Comparison of ENCODE assay signal across 8 cellular contexts in the genomic region with DNA sequence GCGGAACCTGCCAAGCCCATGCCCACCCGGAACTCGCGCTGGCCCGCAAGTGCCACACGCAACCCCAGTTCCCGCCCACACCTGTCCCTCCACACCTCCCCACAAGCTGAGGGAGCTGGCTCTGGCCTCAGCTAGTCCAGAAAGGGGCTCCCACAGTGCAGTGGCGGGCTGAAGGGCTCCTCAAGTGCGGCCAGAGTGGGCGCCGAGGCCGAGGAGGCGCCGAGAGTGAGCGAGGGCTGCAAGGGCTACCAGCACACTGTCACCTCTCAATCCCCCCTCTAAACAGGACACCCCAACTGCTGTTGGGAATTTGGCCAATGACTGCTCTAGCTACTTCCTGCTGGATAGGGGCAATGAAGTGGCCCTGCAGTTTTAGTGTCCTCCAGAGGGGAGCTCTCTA. TPM values are rescaled to one million over a fixed set of nuclear protein-coding genes. Genes with fewer than 3 reads are reported as not detected.
DNase-seq lines count a peak whose midpoint lies in the region; ATAC-seq and TF ChIP-seq lines count a peak whose summit lies in the region.
"Not testable (repeated sequence)": the region's sequence is repeated elsewhere in the genome, so short reads cannot be mapped to it uniquely, and the experiment has no call there.

No MANE protein-coding gene starts in this region.

- H3K36me3 Mint-ChIP-seq in activated CD4-positive, alpha-beta T cell treated with anti-CD3 and anti-CD28 coated beads for 36 hours (ENCODE audit: low read depth): peaks cover 33% of the 10 kb centered on the region
- peaks cover 32% of the 10 kb centered on the region for H3K36me3 Mint-ChIP-seq in activated T-helper 1 cell treated with anti-CD3 and anti-CD28 coated beads, Interleukin-12 subunit alpha, Interleukin-12 subunit beta, Interleukin-2, Interleukin-4 antibody, amounts not matched to agents 30 ng/mL and 10 ng/mL and 1 ng/mL, durations not matched to agents 14 hours and 24 hours and 36 hours (ENCODE audit: low read depth)
- H3K36me3 Mint-ChIP-seq in activated naive CD8-positive, alpha-beta T cell treated with anti-CD3 and anti-CD28 coated beads, Interleukin-2, amount 50 U/mL, for 24 hours (ENCODE audit: low read depth): peaks cover 27% of the 10 kb centered on the region
- H3K36me3 Mint-ChIP-seq in mesothelial cell of epicardium: peaks cover 22% of the 10 kb centered on the region

- H3K27ac ChIP-seq in BLaER1 treated with 17β-estradiol and CSF1 and Interleukin-3, amounts not matched to agents 10 nM and 100 nM: peak overlapping the region in 10 of 11 experiments; percentile 58 to 70 (median 68); a peak in 19 of 22 replicates
- H3K27ac ChIP-seq in HL-60 (replicated peaks): peak overlapping the region; percentile 57
- not testable (repeated sequence) for H3K27ac ChIP-seq in OCI-LY3 (ENCODE audit: low read length)

- peaks cover 0 to 47% (median 39%) of the 10 kb centered on the region in 11 experiments; a peak in 20 of 22 replicates for H3K36me3 ChIP-seq in BLaER1 treated with 17β-estradiol and CSF1 and Interleukin-3, amounts not matched to agents 10 nM and 100 nM
- H3K36me3 ChIP-seq in OCI-LY3 (replicated peaks; ENCODE audit: low read depth, low read length): peaks cover 16% of the 10 kb centered on the region

- not testable (repeated sequence) for H4K20me1 ChIP-seq in BLaER1 treated with 17β-estradiol and CSF1 and Interleukin-3, amounts not matched to agents 10 nM and 100 nM
- H4K20me1 ChIP-seq in OCI-LY3 (ENCODE audit: insufficient read depth, low read length): peaks cover 54% of the 10 kb centered on the region

- TF ChIP-seq CTCF in HL-60 (IDR thresholded peaks at IDR 0.05; ENCODE audit: insufficient read depth, low read length); OCI-LY3 (IDR thresholded peaks at IDR 0.05; ENCODE audit: low read depth, low read length); mesothelial cell of epicardium (IDR thresholded peaks at IDR 0.05; ENCODE audit: unreplicated experiment): not testable (repeated sequence)

- peaks cover 92% of the 10 kb centered on the region for H3K79me2 ChIP-seq in OCI-LY3 (ENCODE audit: low read length)

- CTCF ChIA-PET in activated CD4-positive, alpha-beta T cell treated with anti-CD3 and anti-CD28 coated beads for 36 hours (lab: Charles Lee): interaction anchor here (1.3 kb wide), 1 partner anchor 73 kb away, joined by 6 read pairs; the partner anchor contains the start of gene ZCCHC4

- not testable (repeated sequence) for DNase-seq in HL-60 (ENCODE audit: low read depth in 1 of 2, low spot score in 1 of 2); activated CD4-positive, alpha-beta T cell treated with anti-CD3 and anti-CD28 coated beads for 36 hours; activated T-helper 1 cell treated with anti-CD3 and anti-CD28 coated beads, Interleukin-12 subunit alpha, Interleukin-12 subunit beta, Interleukin-2, Interleukin-4 antibody, amounts not matched to agents 30 ng/mL and 10 ng/mL and 1 ng/mL, durations not matched to agents 14 hours and 24 hours and 36 hours (ENCODE audit: low spot score); activated naive CD8-positive, alpha-beta T cell treated with anti-CD3 and anti-CD28 coated beads, Interleukin-2, amount 50 U/mL, for 24 hours; mesothelial cell of epicardium (ENCODE audit: low spot score in 2 of 2, unreplicated experiment in 2 of 2); stimulated activated naive CD8-positive, alpha-beta T cell treated with anti-CD3 and anti-CD28 coated beads, Interleukin-15, amount 100 ng/mL, for 72 hours

- peaks cover 34 to 60% (median 38%) of the 10 kb centered on the region in 10 experiments for H3K4me1 ChIP-seq in BLaER1 treated with 17β-estradiol and CSF1 and Interleukin-3, amounts not matched to agents 10 nM and 100 nM
- H3K4me1 ChIP-seq in OCI-LY3 (ENCODE audit: low read length): peaks cover 25% of the 10 kb centered on the region

- peaks cover 22 to 73% (median 65%) of the 10 kb centered on the region in 11 experiments; a peak in 21 of 22 replicates for H3K9me3 ChIP-seq in BLaER1 treated with 17β-estradiol and CSF1 and Interleukin-3, amounts not matched to agents 10 nM and 100 nM (replicated peaks in 1 of 11)
- H3K9me3 ChIP-seq in OCI-LY3 (ENCODE audit: insufficient read depth, low read length): not testable (repeated sequence)

- H3K27ac Mint-ChIP-seq in activated CD4-positive, alpha-beta T cell treated with anti-CD3 and anti-CD28 coated beads for 36 hours; activated T-helper 1 cell treated with anti-CD3 and anti-CD28 coated beads, Interleukin-12 subunit alpha, Interleukin-12 subunit beta, Interleukin-2, Interleukin-4 antibody, amounts not matched to agents 30 ng/mL and 10 ng/mL and 1 ng/mL, durations not matched to agents 14 hours and 24 hours and 36 hours; activated naive CD8-positive, alpha-beta T cell treated with anti-CD3 and anti-CD28 coated beads, Interleukin-2, amount 50 U/mL, for 24 hours: not testable (repeated sequence)
- peak overlapping the region; percentile 68 for H3K27ac Mint-ChIP-seq in mesothelial cell of epicardium
- H3K27ac Mint-ChIP-seq in stimulated activated naive CD8-positive, alpha-beta T cell treated with anti-CD3 and anti-CD28 coated beads, Interleukin-15, amount 100 ng/mL, for 72 hours: peak overlapping the region in 1 of 2 donors; percentile 50

- not testable (repeated sequence) for H3K9me3 Mint-ChIP-seq in activated CD4-positive, alpha-beta T cell treated with anti-CD3 and anti-CD28 coated beads for 36 hours (ENCODE audit: low read depth)
- peaks cover 26% of the 10 kb centered on the region for H3K9me3 Mint-ChIP-seq in activated T-helper 1 cell treated with anti-CD3 and anti-CD28 coated beads, Interleukin-12 subunit alpha, Interleukin-12 subunit beta, Interleukin-2, Interleukin-4 antibody, amounts not matched to agents 30 ng/mL and 10 ng/mL and 1 ng/mL, durations not matched to agents 14 hours and 24 hours and 36 hours
- H3K9me3 Mint-ChIP-seq in activated naive CD8-positive, alpha-beta T cell treated with anti-CD3 and anti-CD28 coated beads, Interleukin-2, amount 50 U/mL, for 24 hours: peaks cover 11% of the 10 kb centered on the region
- H3K9me3 Mint-ChIP-seq in mesothelial cell of epicardium: peaks cover 18% of the 10 kb centered on the region
- peaks cover 1 to 10% of the 10 kb centered on the region in 2 donors for H3K9me3 Mint-ChIP-seq in stimulated activated naive CD8-positive, alpha-beta T cell treated with anti-CD3 and anti-CD28 coated beads, Interleukin-15, amount 100 ng/mL, for 72 hours

- intact Hi-C loops in activated CD4-positive, alpha-beta T cell treated with anti-CD3 and anti-CD28 coated beads for 36 hours (cut with DNase I, micrococcal nuclease): loop anchor here in 1 of 2 experiments (10.0 kb wide), 2 partner anchors 1625 to 1755 kb away; partner anchors contain the start of gene STIM2
- intact Hi-C loops in activated T-helper 1 cell treated with anti-CD3 and anti-CD28 coated beads, Interleukin-12 subunit alpha, Interleukin-12 subunit beta, Interleukin-2, Interleukin-4 antibody, amounts not matched to agents 30 ng/mL and 10 ng/mL and 1 ng/mL, durations not matched to agents 14 hours and 24 hours and 36 hours (cut with micrococcal nuclease): loop anchor here (10.0 kb wide), 2 partner anchors 625 to 675 kb away; partner anchors contain the start of genes SEL1L3 and SMIM20

- POLR2A ChIA-PET in activated CD4-positive, alpha-beta T cell treated with anti-CD3 and anti-CD28 coated beads for 36 hours (lab: Charles Lee): not testable (repeated sequence)

- H3K4me1 Mint-ChIP-seq in activated CD4-positive, alpha-beta T cell treated with anti-CD3 and anti-CD28 coated beads for 36 hours: peaks cover 49% of the 10 kb centered on the region
- peaks cover 51% of the 10 kb centered on the region for H3K4me1 Mint-ChIP-seq in activated T-helper 1 cell treated with anti-CD3 and anti-CD28 coated beads, Interleukin-12 subunit alpha, Interleukin-12 subunit beta, Interleukin-2, Interleukin-4 antibody, amounts not matched to agents 30 ng/mL and 10 ng/mL and 1 ng/mL, durations not matched to agents 14 hours and 24 hours and 36 hours (ENCODE audit: low read depth)
- peaks cover 58% of the 10 kb centered on the region for H3K4me1 Mint-ChIP-seq in activated naive CD8-positive, alpha-beta T cell treated with anti-CD3 and anti-CD28 coated beads, Interleukin-2, amount 50 U/mL, for 24 hours
- H3K4me1 Mint-ChIP-seq in mesothelial cell of epicardium: peaks cover 27% of the 10 kb centered on the region
- peaks cover 50% of the 10 kb centered on the region for H3K4me1 Mint-ChIP-seq in stimulated activated naive CD8-positive, alpha-beta T cell treated with anti-CD3 and anti-CD28 coated beads, Interleukin-15, amount 100 ng/mL, for 72 hours

- H3K9ac ChIP-seq in BLaER1 treated with 17β-estradiol and CSF1 and Interleukin-3, amounts not matched to agents 10 nM and 100 nM: peak overlapping the region in 2 of 11 experiments; percentile 24 to 28; a peak in 2 of 22 replicates
- H3K9ac ChIP-seq in OCI-LY3 (ENCODE audit: low read length): not testable (repeated sequence)

- peak overlapping the region in 2 of 10 experiments; percentile 15 to 25; a peak in 2 of 20 replicates for H3K4me3 ChIP-seq in BLaER1 treated with 17β-estradiol and CSF1 and Interleukin-3, amounts not matched to agents 10 nM and 100 nM
- not testable (repeated sequence) for H3K4me3 ChIP-seq in HL-60 (replicated peaks; ENCODE audit: insufficient read depth, low read length); OCI-LY3 (ENCODE audit: low read length)

- not testable (repeated sequence) for H3K27me3 Mint-ChIP-seq in activated CD4-positive, alpha-beta T cell treated with anti-CD3 and anti-CD28 coated beads for 36 hours; activated T-helper 1 cell treated with anti-CD3 and anti-CD28 coated beads, Interleukin-12 subunit alpha, Interleukin-12 subunit beta, Interleukin-2, Interleukin-4 antibody, amounts not matched to agents 30 ng/mL and 10 ng/mL and 1 ng/mL, durations not matched to agents 14 hours and 24 hours and 36 hours (ENCODE audit: insufficient read depth); activated naive CD8-positive, alpha-beta T cell treated with anti-CD3 and anti-CD28 coated beads, Interleukin-2, amount 50 U/mL, for 24 hours; mesothelial cell of epicardium (ENCODE audit: low read depth); stimulated activated naive CD8-positive, alpha-beta T cell treated with anti-CD3 and anti-CD28 coated beads, Interleukin-15, amount 100 ng/mL, for 72 hours

- peak overlapping the region; percentile 48 to 70 (median 58); a peak in 21 of 22 replicates for H3K4me2 ChIP-seq in BLaER1 treated with 17β-estradiol and CSF1 and Interleukin-3, amounts not matched to agents 10 nM and 100 nM
- peak overlapping the region; percentile 56 for H3K4me2 ChIP-seq in OCI-LY3 (ENCODE audit: low read length)

- not testable (repeated sequence) for H3K27me3 ChIP-seq in BLaER1 treated with 17β-estradiol and CSF1 and Interleukin-3, amounts not matched to agents 10 nM and 100 nM; HL-60 (ENCODE audit: insufficient read depth, poor library complexity, severe bottlenecking); OCI-LY3 (ENCODE audit: low read depth, low read length)

- H3K4me3 Mint-ChIP-seq in activated CD4-positive, alpha-beta T cell treated with anti-CD3 and anti-CD28 coated beads for 36 hours: peak overlapping the region; percentile 46
- H3K4me3 Mint-ChIP-seq in activated T-helper 1 cell treated with anti-CD3 and anti-CD28 coated beads, Interleukin-12 subunit alpha, Interleukin-12 subunit beta, Interleukin-2, Interleukin-4 antibody, amounts not matched to agents 30 ng/mL and 10 ng/mL and 1 ng/mL, durations not matched to agents 14 hours and 24 hours and 36 hours: peak overlapping the region; percentile 37
- H3K4me3 Mint-ChIP-seq in activated naive CD8-positive, alpha-beta T cell treated with anti-CD3 and anti-CD28 coated beads, Interleukin-2, amount 50 U/mL, for 24 hours: peak overlapping the region; percentile 27
- not testable (repeated sequence) for H3K4me3 Mint-ChIP-seq in mesothelial cell of epicardium
- H3K4me3 Mint-ChIP-seq in stimulated activated naive CD8-positive, alpha-beta T cell treated with anti-CD3 and anti-CD28 coated beads, Interleukin-15, amount 100 ng/mL, for 72 hours: peak overlapping the region; percentile 47 to 50

- not testable (repeated sequence) for ATAC-seq in activated CD4-positive, alpha-beta T cell treated with anti-CD3 and anti-CD28 coated beads for 36 hours; activated naive CD8-positive, alpha-beta T cell treated with anti-CD3 and anti-CD28 coated beads, Interleukin-2, amount 50 U/mL, for 24 hours; stimulated activated naive CD8-positive, alpha-beta T cell treated with anti-CD3 and anti-CD28 coated beads, Interleukin-15, amount 100 ng/mL, for 72 hours

- H2AFZ ChIP-seq in OCI-LY3 (ENCODE audit: low read depth, low read length): not testable (repeated sequence)

RNA-seq across cellular contexts. Expression of gene PI4K2B, which starts 5.7 kb away (rescaled TPM):
- 10 to 100 TPM; 21.2 to 38.4 TPM for total RNA-seq in activated CD4-positive, alpha-beta T cell treated with anti-CD3 and anti-CD28 coated beads for 36 hours
- total RNA-seq in activated T-helper 1 cell treated with anti-CD3 and anti-CD28 coated beads, Interleukin-12 subunit alpha, Interleukin-12 subunit beta, Interleukin-2, Interleukin-4 antibody, amounts not matched to agents 30 ng/mL and 10 ng/mL and 1 ng/mL, durations not matched to agents 14 hours and 24 hours and 36 hours: 29.4 and 32.5 TPM in 2 replicates
- 9.1 to 10.1 TPM (median 9.8 TPM) in 3 replicates for total RNA-seq in mesothelial cell of epicardium
